ENCODE assay signal across 27 cellular contexts in genomic region chr14:101932668-101933067, GRCh38. TPM values are rescaled to one million over a fixed set of nuclear protein-coding genes. Genes with fewer than 3 reads are reported as not detected.
A peak's percentile ranks its signal among the peaks of the same experiment; 100 is the strongest.
DNase-seq lines count a peak whose midpoint lies in the region; FAIRE-seq and TF ChIP-seq lines count a peak whose summit lies in the region.
"Had no signal": no experiment of that assay in that cellular context is flagged by ENCODE, and none has a peak within 500 bp of the region (broad histone marks: within the 10 kb centered on the region; RNA-seq: fewer than 3 reads in every experiment).

No MANE protein-coding gene starts in this region.

- TF ChIP-seq CTCF in hepatocyte (IDR thresholded peaks at IDR 0.05; ENCODE audit: poor library complexity) = no peak
- TF ChIP-seq CTCF in sigmoid colon (IDR thresholded peaks at IDR 0.05) = no peak
- TF ChIP-seq CTCF in MM.1S (IDR thresholded peaks at IDR 0.05; ENCODE audit: low read length) = no peak

- no peaks in the 10 kb centered on the region for H3F3A ChIP-seq in MM.1S (ENCODE audit: insufficient read depth, low read length)

- no peak overlapping the region for H3K4me2 ChIP-seq in hepatocyte
- H3K4me2 ChIP-seq in MM.1S (ENCODE audit: low read depth, low read length) = no peak overlapping the region
- H3K4me2 ChIP-seq: neural progenitor cell had no signal

- H3K27me3 Mint-ChIP-seq in CD8-positive, alpha-beta memory T cell = no peaks in the 10 kb centered on the region
- H3K27me3 Mint-ChIP-seq: activated CD8-positive, alpha-beta T cell treated with anti-CD3 and anti-CD28 coated beads for 36 hours had no signal

- POLR2A ChIA-PET in CD8-positive, alpha-beta memory T cell (lab: Charles Lee) = interaction anchor here (1.2 kb wide), 1 partner anchor 16 kb away, joined by 3 read pairs; no protein-coding TSS in a partner anchor

- peak; percentile 35 for DNase-seq in NCI-H748 (lab: John Stamatoyannopoulos, UW; ENCODE audit: unreplicated experiment)
- no peak for DNase-seq in NCI-H748 treated with DMSO at 0.1 percent for 48 hours (lab: John Stamatoyannopoulos, UW)
- DNase-seq in NCI-H774 (lab: John Stamatoyannopoulos, UW) = peak; percentile 5
- DNase-seq in hepatocyte (ENCODE audit: low spot score) = peak; percentile 33
- DNase-seq in sigmoid colon = peak; percentile 34
- no peak for DNase-seq in urothelium cell line (ENCODE audit: low spot score)
- DNase-seq in CD8-positive, alpha-beta memory T cell = no peak
- DNase-seq in MM.1S = no peak
- DNase-seq: activated CD4-positive, CD25-positive, alpha-beta regulatory T cell; activated CD8-positive, alpha-beta T cell treated with anti-CD3 and anti-CD28 coated beads for 36 hours; activated naive CD4-positive, alpha-beta T cell treated with anti-CD3 and anti-CD28 coated beads for 36 hours; activated T-cell treated with anti-CD3 and anti-CD28 coated beads, Interleukin-2, amount 50 U/mL, for 1 hour; Calu3; EL; erythroblast; foreskin keratinocyte; MG63; NCI-H1694; NCI-H446 treated with DMSO at 0.1 percent for 48 hours; RPMI8226; stimulated activated CD4-positive, alpha-beta T cell treated with anti-CD3 and anti-CD28 coated beads, Interleukin-4, amount 100 ng/mL, for 1 hour; stimulated activated naive CD8-positive, alpha-beta T cell treated with anti-CD3 and anti-CD28 coated beads, Interleukin-15, Interleukin-2, amounts not matched to agents 100 U/mL and 50 U/mL, for 24 hours; T1000 had no signal

- peak overlapping the region in 2 of 8 donors; percentile 38 to 42 for H3K27ac Mint-ChIP-seq in CD8-positive, alpha-beta memory T cell
- H3K27ac Mint-ChIP-seq: activated CD8-positive, alpha-beta T cell treated with anti-CD3 and anti-CD28 coated beads for 36 hours; activated naive CD4-positive, alpha-beta T cell treated with anti-CD3 and anti-CD28 coated beads for 36 hours; neural progenitor cell had no signal

- H3K4me1 ChIP-seq in hepatocyte (ENCODE audit: insufficient read depth) = no peaks in the 10 kb centered on the region
- peaks cover 0 to 11% (median 6%) of the 10 kb centered on the region in 4 donors for H3K4me1 ChIP-seq in sigmoid colon
- no peaks in the 10 kb centered on the region for H3K4me1 ChIP-seq in CD8-positive, alpha-beta memory T cell (ENCODE audit: insufficient read depth, low read length)
- H3K4me1 ChIP-seq in MM.1S (ENCODE audit: low read length) = no peaks in the 10 kb centered on the region
- H3K4me1 ChIP-seq: foreskin keratinocyte, neural progenitor cell had no signal

- no peaks in the 10 kb centered on the region for H3K79me2 ChIP-seq in hepatocyte
- H3K79me2 ChIP-seq in MM.1S (ENCODE audit: low read length) = no peaks in the 10 kb centered on the region

- H3K9me2 ChIP-seq in hepatocyte (replicated peaks; ENCODE audit: insufficient read depth) = no peaks in the 10 kb centered on the region
- no peaks in the 10 kb centered on the region for H3K9me2 ChIP-seq in MM.1S (replicated peaks; ENCODE audit: insufficient read depth, low read length)

- H3K4me3 ChIP-seq in hepatocyte (no peak overlapping the region), sigmoid colon (no peak overlapping the region), MM.1S (ENCODE audit: low read length) (no peak overlapping the region)
- no peak overlapping the region for H3K4me3 ChIP-seq in CD8-positive, alpha-beta memory T cell (ENCODE audit: low read length)
- H3K4me3 ChIP-seq: MG63, neural progenitor cell, psoas muscle, spleen had no signal

- no peaks in the 10 kb centered on the region for H4K20me1 ChIP-seq in hepatocyte (ENCODE audit: insufficient read depth, poor library complexity, severe bottlenecking)
- H4K20me1 ChIP-seq in MM.1S (ENCODE audit: insufficient read depth, low read length) = no peaks in the 10 kb centered on the region

- CTCF ChIA-PET in CD8-positive, alpha-beta memory T cell (lab: Charles Lee) = interaction anchor here (0.5 to 0.7 kb wide), 2 partner anchors 13 to 382 kb away, joined by 3 read pairs; no protein-coding TSS in a partner anchor

- H3K9ac ChIP-seq in MM.1S (ENCODE audit: low read length) = no peak overlapping the region
- H3K9ac ChIP-seq: neural progenitor cell had no signal

- H2AFZ ChIP-seq in hepatocyte (no peak overlapping the region), MM.1S (ENCODE audit: low read length) (no peak overlapping the region)
- H2AFZ ChIP-seq: neural progenitor cell had no signal

- no peak for FAIRE-seq in urothelium cell line (lab: Jason Lieb, UNC)
- FAIRE-seq: astrocyte had no signal

- H3K36me3 Mint-ChIP-seq in CD8-positive, alpha-beta memory T cell = peaks cover 0 to 16% (median 2%) of the 10 kb centered on the region in 3 donors
- H3K36me3 Mint-ChIP-seq: neural progenitor cell had no signal

- TF ChIP-seq POLR2A in sigmoid colon (IDR thresholded peaks at IDR 0.05) = no peak

- no peak overlapping the region for H3K4me3 Mint-ChIP-seq in CD8-positive, alpha-beta memory T cell
- H3K4me3 Mint-ChIP-seq: activated CD8-positive, alpha-beta T cell treated with anti-CD3 and anti-CD28 coated beads for 36 hours; activated naive CD4-positive, alpha-beta T cell treated with anti-CD3 and anti-CD28 coated beads for 36 hours; neural progenitor cell had no signal

- H3K36me3 ChIP-seq in hepatocyte (replicated peaks; ENCODE audit: insufficient read depth, low read depth) = no peaks in the 10 kb centered on the region
- peaks cover 0 to 5% (median 0%) of the 10 kb centered on the region in 4 donors for H3K36me3 ChIP-seq in sigmoid colon
- H3K36me3 ChIP-seq in CD8-positive, alpha-beta memory T cell (ENCODE audit: insufficient read depth, low read length) = peaks cover 9% of the 10 kb centered on the region
- no peaks in the 10 kb centered on the region for H3K36me3 ChIP-seq in MM.1S (replicated peaks; ENCODE audit: insufficient read depth, low read length)
- H3K36me3 ChIP-seq: MG63, neural progenitor cell had no signal

- H3K4me1 Mint-ChIP-seq in CD8-positive, alpha-beta memory T cell = peaks cover 0 to 2% (median 0%) of the 10 kb centered on the region in 3 donors
- H3K4me1 Mint-ChIP-seq: neural progenitor cell had no signal

- 65% methylated on average over 7 of the region's 7 CpGs for WGBS in hepatocyte (ENCODE audit: low lambda C conversion rate, missing lambda C conversion rate)
- 47 to 73% methylated on average over 7 of the region's 7 CpGs for whole genome bisulfite sequencing in sigmoid colon, 2 donors

- intact Hi-C loops in sigmoid colon (cut with DNase I) = no loop called here

- TF ChIP-seq EP300 in sigmoid colon (IDR thresholded peaks at IDR 0.05) = no peak

- H3K9me3 Mint-ChIP-seq in CD8-positive, alpha-beta memory T cell = no peaks in the 10 kb centered on the region
- H3K9me3 Mint-ChIP-seq: activated CD8-positive, alpha-beta T cell treated with anti-CD3 and anti-CD28 coated beads for 36 hours; activated naive CD4-positive, alpha-beta T cell treated with anti-CD3 and anti-CD28 coated beads for 36 hours; neural progenitor cell had no signal

- H3K9me3 ChIP-seq in hepatocyte (ENCODE audit: low read depth) = no peaks in the 10 kb centered on the region
- H3K9me3 ChIP-seq in sigmoid colon = no peaks in the 10 kb centered on the region
- H3K9me3 ChIP-seq in CD8-positive, alpha-beta memory T cell (ENCODE audit: low read length) = no peaks in the 10 kb centered on the region
- H3K9me3 ChIP-seq in MM.1S (replicated peaks; ENCODE audit: insufficient read depth, low read length) = no peaks in the 10 kb centered on the region
- H3K9me3 ChIP-seq: MG63, psoas muscle, spleen had no signal

- peak overlapping the region; percentile 18 for H3K27ac ChIP-seq in hepatocyte
- no peak overlapping the region for H3K27ac ChIP-seq in sigmoid colon
- no peak overlapping the region for H3K27ac ChIP-seq in CD8-positive, alpha-beta memory T cell (ENCODE audit: low read depth, low read length)
- H3K27ac ChIP-seq in MM.1S (ENCODE audit: low read length) = no peak overlapping the region
- H3K27ac ChIP-seq: foreskin keratinocyte, neural progenitor cell, psoas muscle, spleen had no signal

- H3K27me3 ChIP-seq in hepatocyte = no peaks in the 10 kb centered on the region
- H3K27me3 ChIP-seq in sigmoid colon = no peaks in the 10 kb centered on the region
- no peaks in the 10 kb centered on the region for H3K27me3 ChIP-seq in CD8-positive, alpha-beta memory T cell (ENCODE audit: insufficient read depth, low read length, poor library complexity, severe bottlenecking)
- no peaks in the 10 kb centered on the region for H3K27me3 ChIP-seq in MM.1S (replicated peaks; ENCODE audit: insufficient read depth, low read length)
- H3K27me3 ChIP-seq: foreskin keratinocyte, MG63, neural progenitor cell had no signal

RNA-seq across cellular contexts. Expression of gene DYNC1H1, which starts 31.7 kb away (rescaled TPM):
- 342 and 405 TPM in 2 replicates for total RNA-seq in hepatocyte
- polyA plus RNA-seq in hepatocyte = 141 and 164 TPM in 2 replicates
- 100 to 1,000 TPM; 320 to 592 (median 485) TPM for total RNA-seq in sigmoid colon
- polyA plus RNA-seq in sigmoid colon = 100 to 1,000 TPM in 1 of 3 donors, 10 to 100 TPM in 2; 38.4 to 171 (median 48.6) TPM
- 100 to 1,000 TPM; 241 to 249 TPM for total RNA-seq in CD8-positive, alpha-beta memory T cell
- 59.7 TPM for polyA plus RNA-seq in CD8-positive, alpha-beta memory T cell

Comparison
In these comparisons a context has a peak if more than half of its experiments do, and no peak if none do; other contexts are left out.
1. DNase-seq: peak in NCI-H748 (single experiment), NCI-H774 (single experiment), hepatocyte (single experiment) and sigmoid colon (single experiment); none in NCI-H748 treated with DMSO at 0.1 percent for 48 hours (single experiment), urothelium cell line (single experiment), CD8-positive, alpha-beta memory T cell (0 of 5) and MM.1S (single experiment).